In genomic region chr6:162261598-162261997, GRCh38 we compare ENCODE assay signal across 21 cellular contexts.
DNase-seq lines count a peak whose midpoint lies in the region; ATAC-seq, FAIRE-seq and TF ChIP-seq lines count a peak whose summit lies in the region.
"Had no signal": no experiment of that assay in that cellular context is flagged by ENCODE, and none has a peak within 500 bp of the region (broad histone marks: within the 10 kb centered on the region; RNA-seq: fewer than 3 reads in every experiment).

No MANE protein-coding gene starts in this region.

- H3K9me1 ChIP-seq in IMR-90 (ENCODE audit: insufficient read depth, low read length) = no peaks in the 10 kb centered on the region

- in situ Hi-C loops in IMR-90 (cut with MboI; ENCODE audit: low sequenced_read_pairs) = no loop called here

- no peak overlapping the region for H2BK5ac ChIP-seq in IMR-90 (ENCODE audit: low read depth, low read length, poor library complexity, severe bottlenecking)
- H2BK5ac ChIP-seq in H1 (ENCODE audit: low read depth, low read length) = no peak overlapping the region

- no TSS peak for BruUV-seq in IMR-90 (replicated peaks; lab: Mats Ljungman, UMichigan)

- H2BK120ac ChIP-seq in IMR-90 (ENCODE audit: low read depth, low read length) (no peak overlapping the region), H1 (replicated peaks; ENCODE audit: low read depth, low read length) (no peak overlapping the region)

- no peaks in the 10 kb centered on the region for H3K79me2 ChIP-seq in H1 (ENCODE audit: control insufficient read depth in 1 of 2, insufficient read depth in 2 of 2, low read length in 2 of 2)

- no peaks in the 10 kb centered on the region for H3K23me2 ChIP-seq in H1 (ENCODE audit: low read depth, low read length)

- H3K4ac ChIP-seq in IMR-90 (ENCODE audit: low read depth, low read length) = no peak overlapping the region
- H3K4ac ChIP-seq in H1 (replicated peaks; ENCODE audit: insufficient read length, low read depth, low read length) = no peak overlapping the region

- TF ChIP-seq POLR2A in A549 (IDR thresholded peaks at IDR 0.05; ENCODE audit: low read length) (no peak), IMR-90 (IDR thresholded peaks at IDR 0.05; ENCODE audit: low read depth, low read length) (no peak), H1 (IDR thresholded peaks at IDR 0.05; ENCODE audit: control extremely low read depth in 1 of 2, low read depth in 2 of 2, low read length in 2 of 2) (no peak)

- H3K79me1 ChIP-seq in IMR-90 (ENCODE audit: low read depth in 1 of 2, low read length in 2 of 2) = no peaks in the 10 kb centered on the region
- H3K79me1 ChIP-seq in H1 (ENCODE audit: low read depth, low read length) = no peaks in the 10 kb centered on the region

- H3K18ac ChIP-seq in IMR-90 (ENCODE audit: low read depth, low read length) (no peak overlapping the region), H1 (ENCODE audit: extremely low read depth, low read length) (no peak overlapping the region)

- H4K5ac ChIP-seq in IMR-90 (ENCODE audit: low read depth, low read length) (no peak overlapping the region), H1 (ENCODE audit: insufficient read length, low read depth, low read length) (no peak overlapping the region)

- intact Hi-C loops in IMR-90 (cut with micrococcal nuclease) = no loop called here

- H3K9me3 ChIP-seq in A549 (no peaks in the 10 kb centered on the region), IMR-90 (ENCODE audit: control insufficient read depth, insufficient read depth, low read length) (peaks cover 32% of the 10 kb centered on the region), H1 (ENCODE audit: insufficient read depth in 2 of 2, low read depth in 1 of 2, low read length in 1 of 2) (no peaks in the 10 kb centered on the region)
- H3K9me3 ChIP-seq: BLaER1 treated with 17β-estradiol and CSF1 and Interleukin-3, amounts not matched to agents 10 nM and 100 nM; Caco-2 had no signal

- no peak overlapping the region for H3K9ac ChIP-seq in IMR-90 (ENCODE audit: low read depth, low read length)
- H3K9ac ChIP-seq in H1 (replicated peaks in 1 of 4; ENCODE audit: extremely low read depth in 1 of 4, low read depth in 3 of 4, low read length in 3 of 4) = no peak overlapping the region
- H3K9ac ChIP-seq: BLaER1 treated with 17β-estradiol and CSF1 and Interleukin-3, amounts not matched to agents 10 nM and 100 nM had no signal

- H3K4me2 ChIP-seq in A549 = no peak overlapping the region
- no peak overlapping the region for H3K4me2 ChIP-seq in IMR-90 (ENCODE audit: low read depth, low read length)
- no peak overlapping the region for H3K4me2 ChIP-seq in H1 (ENCODE audit: insufficient read depth in 1 of 2, low read depth in 2 of 2, low read length in 2 of 2)

- H2AK9ac ChIP-seq in IMR-90 (replicated peaks; ENCODE audit: low read depth, low read length, poor library complexity) = no peak overlapping the region

- 26% methylated on average over 1 of the region's 1 CpG for WGBS in A549 (ENCODE audit: missing lambda C conversion rate)
- WGBS in IMR-90 (ENCODE audit: extremely low coverage in 2 of 2, insufficient read length in 1 of 2), 2 experiments = no CpG with 5 or more reads among the region's 1 CpG
- WGBS in H1 (ENCODE audit: extremely low coverage in 1 of 2, insufficient coverage in 1 of 2, insufficient read length in 1 of 2, insufficient replicate concordance in 2 of 2, low coverage in 1 of 2, low lambda C conversion rate in 2 of 2, missing lambda C conversion rate in 1 of 2), 2 experiments = 86% methylated on average over 1 of the region's 1 CpG; no CpG with 5 or more reads in 1 of the 2 experiments

- no peak for DNase-seq in A549 (ENCODE audit: low read depth in 1 of 2, low spot score in 1 of 2)
- DNase-seq in IMR-90 = no peak
- no peak for DNase-seq in H1 (ENCODE audit: low read depth in 1 of 2, low spot score in 2 of 2)
- no peak for DNase-seq in NCI-H146 (lab: John Stamatoyannopoulos, UW)
- DNase-seq in stimulated activated CD4-positive, alpha-beta T cell treated with anti-CD3 and anti-CD28 coated beads, Interleukin-4, amount 100 ng/mL, for 4 hours = no peak
- DNase-seq: 8988T; AML-193; Caco-2; Calu3; CD4-positive, alpha-beta T cell; CD8-positive, alpha-beta T cell; DMS79 treated with DMSO at 0.1 percent for 48 hours; GF-D8 had no signal

- CTCF ChIA-PET in A549 (lab: Yijun Ruan, JAX) = interaction anchor here (1.1 kb wide), 1 partner anchor 9 kb away, joined by 3 read pairs; no protein-coding TSS in a partner anchor
- CTCF ChIA-PET in IMR-90 (lab: Yijun Ruan, JAX) = no interaction called here
- CTCF ChIA-PET in H1 (lab: Charles Lee; ENCODE audit: partially characterized antibody) = no interaction called here

- dilution Hi-C loops in IMR-90 (cut with HindIII; ENCODE audit: low sequenced_read_pairs, unreplicated experiment) = no loop called here

- no peak overlapping the region for H2BK15ac ChIP-seq in IMR-90 (ENCODE audit: low read depth, low read length)
- H2BK15ac ChIP-seq in H1 (ENCODE audit: low read length) = no peak overlapping the region

- TF ChIP-seq RAD21 in A549 (conservative IDR thresholded peaks at IDR 0.05 in 1 of 2, IDR thresholded peaks at IDR 0.05 in 1 of 2) (no peak), IMR-90 (IDR thresholded peaks at IDR 0.05; ENCODE audit: low read length) (no peak), H1 (IDR thresholded peaks at IDR 0.05 in 1 of 2, conservative IDR thresholded peaks at IDR 0.05 in 1 of 2; ENCODE audit: low read depth in 2 of 2, low read length in 2 of 2) (no peak)

- H4K20me1 ChIP-seq in IMR-90 (ENCODE audit: insufficient read depth, low read length) = no peaks in the 10 kb centered on the region
- no peaks in the 10 kb centered on the region for H4K20me1 ChIP-seq in H1 (replicated peaks in 1 of 2; ENCODE audit: control insufficient read depth in 1 of 2, insufficient read depth in 2 of 2, low read length in 2 of 2)
- H4K20me1 ChIP-seq: BLaER1 treated with 17β-estradiol and CSF1 and Interleukin-3, amounts not matched to agents 10 nM and 100 nM had no signal

- no peak overlapping the region for H4K91ac ChIP-seq in IMR-90 (ENCODE audit: insufficient read depth, low read depth, low read length)
- no peak overlapping the region for H4K91ac ChIP-seq in H1 (replicated peaks; ENCODE audit: insufficient read length, low read length)

- H3K56ac ChIP-seq in IMR-90 (ENCODE audit: extremely low read depth, insufficient read depth, low read length) (no peak overlapping the region), H1 (replicated peaks; ENCODE audit: insufficient read length, low read depth, low read length) (no peak overlapping the region)

- no peak for FAIRE-seq in A549 (lab: Jason Lieb, UNC)
- no peak for FAIRE-seq in H1 (lab: Jason Lieb, UNC)
- FAIRE-seq: A204.1, D721Med, G401.6, GM12891, GM19239 had no signal

- H3K36me3 ChIP-seq in IMR-90 (ENCODE audit: control insufficient read depth, insufficient read depth, low read length) (no peaks in the 10 kb centered on the region), H1 (ENCODE audit: control insufficient read depth in 2 of 4, insufficient read depth in 4 of 4, low read length in 3 of 4) (no peaks in the 10 kb centered on the region)
- H3K36me3 ChIP-seq: BLaER1 treated with 17β-estradiol and CSF1 and Interleukin-3, amounts not matched to agents 10 nM and 100 nM had no signal

- H2BK20ac ChIP-seq in IMR-90 (ENCODE audit: low read depth, low read length) = no peak overlapping the region
- H2BK20ac ChIP-seq in H1 (ENCODE audit: low read length) = no peak overlapping the region

- H4K8ac ChIP-seq in IMR-90 (ENCODE audit: low read depth in 2 of 2, low read length in 2 of 2) = no peak overlapping the region
- no peak overlapping the region for H4K8ac ChIP-seq in H1 (ENCODE audit: extremely low read depth, insufficient read depth, low read length)

- no peak overlapping the region for H3K23ac ChIP-seq in IMR-90 (ENCODE audit: low read depth, low read length)
- H3K23ac ChIP-seq in H1 (ENCODE audit: insufficient read length) = no peak overlapping the region

- H3K4me1 ChIP-seq in A549 (no peaks in the 10 kb centered on the region), IMR-90 (ENCODE audit: control insufficient read depth, insufficient read depth, low read length) (no peaks in the 10 kb centered on the region), H1 (replicated peaks in 1 of 4; ENCODE audit: control insufficient read depth in 3 of 4, insufficient read depth in 4 of 4, low read length in 3 of 4) (peaks cover 0 to 4% (median 3%) of the 10 kb centered on the region in 4 experiments; a peak in 3 of 7 replicates)
- H3K4me1 ChIP-seq: Caco-2 had no signal

- H3K4me3 ChIP-seq in A549 (no peak overlapping the region), IMR-90 (ENCODE audit: insufficient read depth, low read depth, low read length) (no peak overlapping the region), H1 (ENCODE audit: extremely low read depth in 1 of 4, insufficient read depth in 2 of 4, low read depth in 3 of 4, low read length in 4 of 4) (no peak overlapping the region)
- H3K4me3 ChIP-seq: BLaER1 treated with 17β-estradiol and CSF1 and Interleukin-3, amounts not matched to agents 10 nM and 100 nM had no signal

- H3K27ac ChIP-seq in A549 (no peak overlapping the region), IMR-90 (ENCODE audit: insufficient read depth, low read length) (no peak overlapping the region), H1 (ENCODE audit: low read depth, low read length) (no peak overlapping the region)
- H3K27ac ChIP-seq: BLaER1 treated with 17β-estradiol and CSF1 and Interleukin-3, amounts not matched to agents 10 nM and 100 nM; C4-2B had no signal

- ATAC-seq in A549 = no peak
- ATAC-seq in IMR-90 (ENCODE audit: low read depth) = no peak
- no peak for ATAC-seq in HG03095 (IDR thresholded peaks at IDR 0.05; ENCODE audit: unreplicated experiment)
- ATAC-seq: CD8-positive, alpha-beta T cell had no signal

- TF ChIP-seq EP300 in A549 (IDR thresholded peaks at IDR 0.05) (no peak), H1 (IDR thresholded peaks at IDR 0.05; ENCODE audit: borderline replicate concordance in 1 of 2, low read depth in 2 of 2, low read length in 2 of 2) (no peak)

- H3K27me3 ChIP-seq in IMR-90 (ENCODE audit: control insufficient read depth, insufficient read depth, low read length) = no peaks in the 10 kb centered on the region
- H3K27me3 ChIP-seq in H1 (replicated peaks in 1 of 4; ENCODE audit: control insufficient read depth in 3 of 4, extremely low read depth in 1 of 4, insufficient read depth in 3 of 4, low read length in 3 of 4) = no peaks in the 10 kb centered on the region
- H3K27me3 ChIP-seq: BLaER1 treated with 17β-estradiol and CSF1 and Interleukin-3, amounts not matched to agents 10 nM and 100 nM had no signal

- H2AFZ ChIP-seq in IMR-90 (replicated peaks; ENCODE audit: low read length, poor library complexity) = no peak overlapping the region
- H2AFZ ChIP-seq in H1 (ENCODE audit: low read length) = no peak overlapping the region

- no peak overlapping the region for H3K14ac ChIP-seq in IMR-90 (replicated peaks; ENCODE audit: low read depth, low read length)
- no peak overlapping the region for H3K14ac ChIP-seq in H1 (ENCODE audit: insufficient read length)

- TF ChIP-seq CTCF in A549 (IDR thresholded peaks at IDR 0.05) = no peak
- TF ChIP-seq CTCF in IMR-90 (conservative IDR thresholded peaks at IDR 0.05; ENCODE audit: low read depth, low read length) = no peak
- TF ChIP-seq CTCF in H1 (IDR thresholded peaks at IDR 0.05; ENCODE audit: control extremely low read depth in 1 of 3, insufficient read depth in 1 of 3, low read depth in 1 of 3, low read length in 3 of 3) = no peak

- H2BK12ac ChIP-seq in H1 (ENCODE audit: low read depth, low read length) = no peak overlapping the region

- H2AK5ac ChIP-seq in IMR-90 (ENCODE audit: low read depth, low read length) = no peak overlapping the region
- no peak overlapping the region for H2AK5ac ChIP-seq in H1 (ENCODE audit: low read depth, low read length)

- POLR2A ChIA-PET in A549 (lab: Yijun Ruan, JAX) = no interaction called here
- POLR2A ChIA-PET in IMR-90 (lab: Charles Lee; ENCODE audit: unreplicated experiment) = no interaction called here
- POLR2A ChIA-PET in H1 (lab: Charles Lee; ENCODE audit: partially characterized antibody) = no interaction called here

Comparison
In these comparisons a context has a peak if more than half of its experiments do, and no peak if none do; other contexts are left out.
1. Of the 18 proteins assayed by ChIP-seq in both H1 and A549: peak only in H1: none; only in A549: none; in both: MAFK; in neither: 17.